13 cellular contexts compared by ENCODE assay signal in the genomic region with DNA sequence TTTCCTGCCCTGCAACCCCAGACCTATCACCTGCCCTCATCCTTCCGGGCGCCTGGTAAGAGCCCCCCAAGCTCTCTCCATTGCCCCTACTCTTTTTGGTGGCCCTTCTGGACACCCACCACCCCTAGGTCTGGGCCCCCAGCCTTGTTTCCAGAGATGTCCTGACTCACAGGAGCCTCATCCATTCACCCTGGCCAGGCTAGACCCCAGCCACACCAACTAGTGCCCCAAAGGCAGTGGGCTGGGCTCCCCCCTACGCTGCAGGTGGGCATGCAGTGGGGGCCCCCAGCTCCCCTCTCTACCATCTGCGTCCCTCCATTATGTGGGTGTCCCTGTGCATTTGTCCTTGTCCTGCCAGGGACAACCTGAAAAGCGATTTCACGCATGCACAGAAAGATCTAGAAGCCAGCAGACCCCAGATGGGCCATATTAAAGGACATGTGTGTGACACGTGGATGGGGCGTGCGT. TPM values are rescaled to one million over a fixed set of nuclear protein-coding genes. Genes with fewer than 3 reads are reported as not detected.
A peak's percentile ranks its signal among the peaks of the same experiment; 100 is the strongest.
DNase-seq lines count a peak whose midpoint lies in the region; ATAC-seq and TF ChIP-seq lines count a peak whose summit lies in the region.
"Had no signal": no experiment of that assay in that cellular context is flagged by ENCODE, and none has a peak within 500 bp of the region (broad histone marks: within the 10 kb centered on the region; RNA-seq: fewer than 3 reads in every experiment).

No MANE protein-coding gene starts in this region.

- H3K36me3 ChIP-seq in neuronal stem cell (replicated peaks in 1 of 2; ENCODE audit: control insufficient read depth in 2 of 2, insufficient read depth in 2 of 2, low read length in 2 of 2), result no peaks in the 10 kb centered on the region

- peaks cover 0 to 73% (median 2%) of the 10 kb centered on the region in 3 experiments for H3K27me3 ChIP-seq in neuronal stem cell (ENCODE audit: control insufficient read depth in 3 of 3, insufficient read depth in 3 of 3, low read depth in 1 of 3, low read length in 3 of 3)

- H4K8ac ChIP-seq in neuronal stem cell (ENCODE audit: low read depth, low read length), result peak overlapping the region; percentile 99

- H3K18ac ChIP-seq in neuronal stem cell (ENCODE audit: low read length), result peak overlapping the region; percentile 96

- TF ChIP-seq CTCF in natural killer cell (IDR thresholded peaks at IDR 0.05), result no peak
- TF ChIP-seq CTCF in fibroblast of the aortic adventitia (IDR thresholded peaks at IDR 0.05; ENCODE audit: insufficient read depth, low read length), result no peak

- DNase-seq in natural killer cell (no peak), fibroblast of the aortic adventitia (ENCODE audit: low read depth) (no peak), neuronal stem cell (ENCODE audit: low spot score) (no peak), globus pallidus (ENCODE audit: low spot score) (no peak), NCI-H2029 (lab: John Stamatoyannopoulos, UW) (no peak), putamen (ENCODE audit: low spot score) (no peak)
- DNase-seq in natural killer cell treated with Interleukin-12 subunit alpha and Interleukin-12 subunit beta and Interleukin-15 and Interleukin-18, amount 100 ng/mL, for 72 hours (ENCODE audit: low spot score), result no peak
- DNase-seq: activated naive CD4-positive, alpha-beta T cell had no signal

- no peak overlapping the region for H2BK12ac ChIP-seq in neuronal stem cell (ENCODE audit: low read length)

- no CpG with 5 or more reads among the region's 9 CpGs for WGBS in neuronal stem cell (ENCODE audit: extremely low coverage in 2 of 2, insufficient read length in 2 of 2, insufficient replicate concordance in 1 of 2), 2 donors

- no peak overlapping the region for H3K27ac Mint-ChIP-seq in natural killer cell
- no peak overlapping the region for H3K27ac Mint-ChIP-seq in natural killer cell treated with Interleukin-12 subunit alpha and Interleukin-12 subunit beta and Interleukin-15 and Interleukin-18, amount 100 ng/mL, for 72 hours

- no peak overlapping the region for H3K27ac ChIP-seq in neuronal stem cell (replicated peaks; ENCODE audit: low read length)
- H3K27ac ChIP-seq: parathyroid adenoma had no signal

- peaks cover 14 to 18% of the 10 kb centered on the region in 2 donors for H3K27me3 Mint-ChIP-seq in natural killer cell (ENCODE audit: low read depth in 2 of 2)
- peaks cover 0 to 16% of the 10 kb centered on the region in 2 donors for H3K27me3 Mint-ChIP-seq in natural killer cell treated with Interleukin-12 subunit alpha and Interleukin-12 subunit beta and Interleukin-15 and Interleukin-18, amount 100 ng/mL, for 72 hours

- H3K9me3 Mint-ChIP-seq in natural killer cell, result no peaks in the 10 kb centered on the region
- H3K9me3 Mint-ChIP-seq in natural killer cell treated with Interleukin-12 subunit alpha and Interleukin-12 subunit beta and Interleukin-15 and Interleukin-18, amount 100 ng/mL, for 72 hours, result no peaks in the 10 kb centered on the region

- peaks cover 0 to 12% of the 10 kb centered on the region in 2 donors for H3K4me1 Mint-ChIP-seq in natural killer cell
- peaks cover 0 to 6% of the 10 kb centered on the region in 2 donors for H3K4me1 Mint-ChIP-seq in natural killer cell treated with Interleukin-12 subunit alpha and Interleukin-12 subunit beta and Interleukin-15 and Interleukin-18, amount 100 ng/mL, for 72 hours (ENCODE audit: low read depth in 2 of 2)

- H3K9ac ChIP-seq in neuronal stem cell (ENCODE audit: low read depth, low read length, poor library complexity), result no peak overlapping the region
- H3K9ac ChIP-seq: parathyroid adenoma had no signal

- peak overlapping the region; percentile 86 for H2AFZ ChIP-seq in neuronal stem cell (ENCODE audit: low read length)
- H2AFZ ChIP-seq: parathyroid adenoma had no signal

- intact Hi-C loops in natural killer cell (cut with micrococcal nuclease), result no loop called here

- peak overlapping the region; percentile 43 for H2BK5ac ChIP-seq in neuronal stem cell (ENCODE audit: low read length)

- peak overlapping the region; percentile 25 for H3K4me3 Mint-ChIP-seq in natural killer cell
- no peak overlapping the region for H3K4me3 Mint-ChIP-seq in natural killer cell treated with Interleukin-12 subunit alpha and Interleukin-12 subunit beta and Interleukin-15 and Interleukin-18, amount 100 ng/mL, for 72 hours

- H3K4me1 ChIP-seq in neuronal stem cell (ENCODE audit: control insufficient read depth in 2 of 2, insufficient read depth in 1 of 2, low read depth in 1 of 2, low read length in 2 of 2), result peaks cover 47 to 54% of the 10 kb centered on the region in 2 donors
- H3K4me1 ChIP-seq: parathyroid adenoma had no signal

- H2AK5ac ChIP-seq in neuronal stem cell (ENCODE audit: low read depth, low read length), result peak overlapping the region; percentile 98

- H3K9me3 ChIP-seq in neuronal stem cell (replicated peaks in 1 of 2; ENCODE audit: control insufficient read depth in 2 of 2, insufficient read depth in 1 of 2, low read depth in 1 of 2, low read length in 2 of 2), result peaks cover 0 to 2% of the 10 kb centered on the region in 2 donors

- H2BK120ac ChIP-seq in neuronal stem cell (ENCODE audit: low read depth, low read length), result peak overlapping the region; percentile 73

- H2BK15ac ChIP-seq in neuronal stem cell (ENCODE audit: low read length), result peak overlapping the region; percentile 62

- peak overlapping the region; percentile 29 for H3K23ac ChIP-seq in neuronal stem cell (ENCODE audit: low read depth, low read length, poor library complexity)

- H3K36me3 Mint-ChIP-seq in natural killer cell, result no peaks in the 10 kb centered on the region
- H3K36me3 Mint-ChIP-seq in natural killer cell treated with Interleukin-12 subunit alpha and Interleukin-12 subunit beta and Interleukin-15 and Interleukin-18, amount 100 ng/mL, for 72 hours, result no peaks in the 10 kb centered on the region

- no peak overlapping the region for H3K4ac ChIP-seq in neuronal stem cell (ENCODE audit: low read length)

- peak overlapping the region; percentile 95 for H4K91ac ChIP-seq in neuronal stem cell (ENCODE audit: low read depth, low read length, poor library complexity)

- no peak overlapping the region for H3K14ac ChIP-seq in neuronal stem cell (ENCODE audit: low read length)

- ATAC-seq in natural killer cell, result no peak
- ATAC-seq in natural killer cell treated with Interleukin-12 subunit alpha and Interleukin-12 subunit beta and Interleukin-15 and Interleukin-18, amount 100 ng/mL, for 72 hours, result no peak
- no peak for ATAC-seq in GM19328 (IDR thresholded peaks at IDR 0.05; ENCODE audit: unreplicated experiment)

- H3K4me2 ChIP-seq in neuronal stem cell (ENCODE audit: insufficient read depth, low read length, poor library complexity, severe bottlenecking), result no peak overlapping the region

- H3K4me3 ChIP-seq in fibroblast of the aortic adventitia (ENCODE audit: low read depth, low read length) (peak overlapping the region; percentile 77), neuronal stem cell (ENCODE audit: low read length in 2 of 2) (no peak overlapping the region)

- peaks cover 2% of the 10 kb centered on the region for H3K79me1 ChIP-seq in neuronal stem cell (ENCODE audit: low read depth, low read length)

RNA-seq across cellular contexts. Expression of a gene that starts 1.4 kb away (rescaled TPM):
- total RNA-seq in natural killer cell (not detected), fibroblast of the aortic adventitia (ENCODE audit: low replicate concordance) (34.3 and 41.8 TPM in 2 replicates)
- total RNA-seq in natural killer cell treated with Interleukin-12 subunit alpha and Interleukin-12 subunit beta and Interleukin-15 and Interleukin-18, amount 100 ng/mL, for 72 hours, result not detected
- 2.2 TPM for polyA plus RNA-seq in neuronal stem cell (2013, experiment 1 of 2)
- polyA plus RNA-seq in neuronal stem cell (2013, experiment 2 of 2), result 2.0 TPM
- total RNA-seq: G401, M059J had no signal

RNA-seq across cellular contexts. Expression of a gene that starts 30.9 kb away (rescaled TPM):
- total RNA-seq in natural killer cell, result not detected
- total RNA-seq in natural killer cell treated with Interleukin-12 subunit alpha and Interleukin-12 subunit beta and Interleukin-15 and Interleukin-18, amount 100 ng/mL, for 72 hours, result not detected
- total RNA-seq in fibroblast of the aortic adventitia (ENCODE audit: low replicate concordance), result not detected in 2 replicates
- polyA plus RNA-seq in neuronal stem cell (2013, experiment 1 of 2), result 0.04 TPM
- not detected for polyA plus RNA-seq in neuronal stem cell (2013, experiment 2 of 2)
- total RNA-seq: G401, M059J, SK-MEL-5 had no signal

RNA-seq across cellular contexts. Expression of a gene that starts 37.1 kb away (rescaled TPM):
- 10 to 100 TPM; 14.9 to 18.3 (median 18.2) TPM for total RNA-seq in natural killer cell
- 10 to 100 TPM; 17.1 to 24.6 TPM for total RNA-seq in natural killer cell treated with Interleukin-12 subunit alpha and Interleukin-12 subunit beta and Interleukin-15 and Interleukin-18, amount 100 ng/mL, for 72 hours
- 10.3 and 11.1 TPM in 2 replicates for total RNA-seq in fibroblast of the aortic adventitia (ENCODE audit: low replicate concordance)
- 4.3 TPM for polyA plus RNA-seq in neuronal stem cell (2013, experiment 1 of 2)
- polyA plus RNA-seq in neuronal stem cell (2013, experiment 2 of 2), result 4.3 TPM

Comparison
In these comparisons a context has a peak if more than half of its experiments do, and no peak if none do; other contexts are left out.
1. RNA of a gene that starts 1.4 kb away (total RNA-seq): 34.3 to 41.8 TPM in fibroblast of the aortic adventitia; not detected in natural killer cell treated with Interleukin-12 subunit alpha and Interleukin-12 subunit beta and Interleukin-15 and Interleukin-18, amount 100 ng/mL, for 72 hours and not detected in natural killer cell; every median in the first group is over 10 times any median in the second.